ENCODE assay signal across 28 cellular contexts in genomic region chr5:131641494-131641893, GRCh38.
"Had no signal": no experiment of that assay in that cellular context is flagged by ENCODE, and none has a peak within 500 bp of the region (broad histone marks: within the 10 kb centered on the region; RNA-seq: fewer than 3 reads in every experiment).

No MANE protein-coding gene starts in this region.

- H3K4me3 Mint-ChIP-seq: activated CD4-positive, alpha-beta T cell treated with anti-CD3 and anti-CD28 coated beads, Interleukin-2, amount 10 ng/mL, durations not matched to agents 24 days and 14 days; central memory CD8-positive, alpha-beta T cell; T-helper 1 cell treated with Interleukin-12 subunit alpha and Interleukin-12 subunit beta and Interleukin-4 antibody, amounts not matched to agents 30 μg/mL and 1 μg/mL, for 36 hours had no signal

- ATAC-seq: body of pancreas, Panc1, Right ventricle myocardium inferior had no signal

- DNase-seq: activated CD4-positive, alpha-beta T cell treated with anti-CD3 and anti-CD28 coated beads, Interleukin-2, amount 10 ng/mL, durations not matched to agents 24 days and 14 days; activated CD4-positive, alpha-beta T cell treated with anti-CD3 and anti-CD28 coated beads, Interleukin-2, amount 50 U/mL, for 48 hours; activated naive CD4-positive, alpha-beta T cell; activated T-cell treated with anti-CD3 and anti-CD28 coated beads for 4 hours; amniotic stem cell; body of pancreas; cortex of kidney; MG63; MV-4-11; NCI-H1092 treated with DMSO at 0.1 percent for 48 hours; NCI-H1417 treated with DMSO at 0.1 percent for 48 hours; NCI-H1694; NCI-H2029; NCI-H2107; NCI-H345; NCI-H510A; NCI-H526 treated with DMSO at 0.1 percent for 48 hours; OCI-M1; RPMI8226; SJCRH30; SK-N-SH; SW 1271 had no signal

- H3K27ac ChIP-seq: ascending aorta, body of pancreas, SJCRH30 had no signal

- H3K9ac ChIP-seq: SK-N-SH had no signal

- H3K4me2 ChIP-seq: SK-N-SH had no signal

- FAIRE-seq: bronchial epithelial cell had no signal

- H3K27ac Mint-ChIP-seq: T-helper 1 cell treated with Interleukin-12 subunit alpha and Interleukin-12 subunit beta and Interleukin-4 antibody, amounts not matched to agents 30 μg/mL and 1 μg/mL, for 36 hours had no signal

- H3K9me3 Mint-ChIP-seq: activated CD4-positive, alpha-beta T cell treated with anti-CD3 and anti-CD28 coated beads, Interleukin-2, amount 10 ng/mL, durations not matched to agents 24 days and 14 days; central memory CD8-positive, alpha-beta T cell; T-helper 1 cell treated with Interleukin-12 subunit alpha and Interleukin-12 subunit beta and Interleukin-4 antibody, amounts not matched to agents 30 μg/mL and 1 μg/mL, for 36 hours had no signal

- H3K9me3 ChIP-seq: ascending aorta, body of pancreas, MG63, SJCRH30, SK-N-SH had no signal

- H3K27me3 Mint-ChIP-seq: activated CD4-positive, alpha-beta T cell treated with anti-CD3 and anti-CD28 coated beads, Interleukin-2, amount 10 ng/mL, durations not matched to agents 24 days and 14 days; central memory CD8-positive, alpha-beta T cell had no signal

- H3K4me3 ChIP-seq: ascending aorta, body of pancreas, MG63, SJCRH30 had no signal

- H3K27me3 ChIP-seq: ascending aorta, body of pancreas, MG63, SJCRH30 had no signal
